1 cellular context compared by ENCODE assay signal in genomic region chr16:89505204-89506112, GRCh38.
TF ChIP-seq lines count a peak whose summit lies in the region.

No MANE protein-coding gene starts in this region.

TF ChIP-seq in HepG2, 621 proteins besides CTCF, POLR2A, EP300 and RAD21 (continued from another document and continues in another):
- peak; percentile 40; the same call in 1 of the 2 replicates for TF ChIP-seq SNAPC4 (CRISPR knock-in tag; IDR thresholded peaks at IDR 0.05)
- no peak for TF ChIP-seq ATAD3A (CRISPR knock-in tag; IDR thresholded peaks at IDR 0.05)
- TF ChIP-seq ZNF230 (CRISPR knock-in tag; IDR thresholded peaks at IDR 0.05): peak; percentile 78
- peak; percentile 96 for TF ChIP-seq SIN3A (IDR thresholded peaks at IDR 0.05; ENCODE audit: borderline replicate concordance, low read depth, low read length)
- TF ChIP-seq ZNF235 (CRISPR knock-in tag; IDR thresholded peaks at IDR 0.05; ENCODE audit: borderline replicate concordance): no peak
- peak; percentile 92; the same call in 1 of the 2 replicates for TF ChIP-seq ZNF761 (CRISPR knock-in tag; conservative IDR thresholded peaks at IDR 0.05)
- TF ChIP-seq NAIF1 (CRISPR knock-in tag; IDR thresholded peaks at IDR 0.05; ENCODE audit: borderline replicate concordance): no peak; the same call in 1 of the 2 replicates
- TF ChIP-seq EZH2 (conservative IDR thresholded peaks at IDR 0.05; ENCODE audit: low read depth, low read length): no peak
- TF ChIP-seq MED13 (CRISPR knock-in tag; IDR thresholded peaks at IDR 0.05): no peak
- TF ChIP-seq ARNTL (CRISPR knock-in tag; IDR thresholded peaks at IDR 0.05): peak; percentile 83
- peak; percentile 64; the same call in 1 of the 2 replicates for TF ChIP-seq SMAD3 (CRISPR knock-in tag; IDR thresholded peaks at IDR 0.05)
- TF ChIP-seq TERF1 (CRISPR knock-in tag; IDR thresholded peaks at IDR 0.05): no peak
- TF ChIP-seq ZNF281 (CRISPR knock-in tag; IDR thresholded peaks at IDR 0.05; ENCODE audit: borderline replicate concordance): no peak; the same call in 1 of the 2 replicates
- no peak for TF ChIP-seq ZBTB1 (CRISPR knock-in tag; IDR thresholded peaks at IDR 0.05; ENCODE audit: borderline replicate concordance)
- TF ChIP-seq SUZ12 (IDR thresholded peaks at IDR 0.05; ENCODE audit: low read depth, low read length): no peak; the same call in 1 of the 2 replicates
- TF ChIP-seq MAFF (IDR thresholded peaks at IDR 0.05; ENCODE audit: low read depth, low read length): peak; percentile 51; the same call in 1 of the 2 replicates
- TF ChIP-seq HES4 (CRISPR knock-in tag; IDR thresholded peaks at IDR 0.05; ENCODE audit: borderline replicate concordance): peak; percentile 73; the same call in 1 of the 2 replicates
- peak; percentile 92 for TF ChIP-seq DMAP1 (CRISPR knock-in tag; IDR thresholded peaks at IDR 0.05)
- TF ChIP-seq ZBTB7A (CRISPR knock-in tag; IDR thresholded peaks at IDR 0.05): peak; percentile 86
- no peak for TF ChIP-seq MXD1 (CRISPR knock-in tag; IDR thresholded peaks at IDR 0.05)
- peak; percentile 93 for TF ChIP-seq SMAD1 (CRISPR knock-in tag; IDR thresholded peaks at IDR 0.05; ENCODE audit: borderline replicate concordance, low read depth)
- peak; percentile 76; the same call in 1 of the 2 replicates for TF ChIP-seq HMG20A (CRISPR knock-in tag; IDR thresholded peaks at IDR 0.05; ENCODE audit: borderline replicate concordance)
- TF ChIP-seq STAG1 (CRISPR knock-in tag; IDR thresholded peaks at IDR 0.05): peak; percentile 17
- TF ChIP-seq MAFK (conservative IDR thresholded peaks at IDR 0.05 in 1 of 2, IDR thresholded peaks at IDR 0.05 in 1 of 2; ENCODE audit: low read length in 2 of 2): peak; percentile 10 to 25; a peak in 1 of 4 replicates
- no peak for TF ChIP-seq DDIT3 (CRISPR knock-in tag; IDR thresholded peaks at IDR 0.05)
- TF ChIP-seq ZNF317 (CRISPR knock-in tag; IDR thresholded peaks at IDR 0.05): peak; percentile 80
- no peak for TF ChIP-seq PBX3 (CRISPR knock-in tag; IDR thresholded peaks at IDR 0.05; ENCODE audit: borderline replicate concordance)
- no peak for TF ChIP-seq ZC3H4 (CRISPR knock-in tag; IDR thresholded peaks at IDR 0.05; ENCODE audit: borderline replicate concordance)
- no peak; the same call in 1 of the 2 replicates for TF ChIP-seq ZNF251 (CRISPR knock-in tag; IDR thresholded peaks at IDR 0.05)
- peak; percentile 84; the same call in 1 of the 2 replicates for TF ChIP-seq ZBTB4 (CRISPR knock-in tag; IDR thresholded peaks at IDR 0.05; ENCODE audit: borderline replicate concordance)
- TF ChIP-seq SNAPC5 (CRISPR knock-in tag; IDR thresholded peaks at IDR 0.05; ENCODE audit: borderline replicate concordance): 0 out of 2 replicates have a peak, but pooled peaks have one; percentile 12
- no peak for TF ChIP-seq ZNF597 (CRISPR knock-in tag; IDR thresholded peaks at IDR 0.05)
- TF ChIP-seq ZSCAN30 (CRISPR knock-in tag; IDR thresholded peaks at IDR 0.05): no peak
- no peak for TF ChIP-seq CHD4 (IDR thresholded peaks at IDR 0.05; ENCODE audit: borderline replicate concordance, low read length)
- no peak for TF ChIP-seq ZNF329 (CRISPR knock-in tag; IDR thresholded peaks at IDR 0.05; ENCODE audit: low read depth)
- 0 out of 2 replicates have a peak, but pooled peaks have one; percentile 24 for TF ChIP-seq IRX3 (CRISPR knock-in tag; IDR thresholded peaks at IDR 0.05; ENCODE audit: borderline replicate concordance, low read depth)
- peak; percentile 81 for TF ChIP-seq ZMYM2 (CRISPR knock-in tag; IDR thresholded peaks at IDR 0.05)
- no peak for TF ChIP-seq BCLAF1 (IDR thresholded peaks at IDR 0.05)
- TF ChIP-seq ZNF800 (CRISPR knock-in tag; IDR thresholded peaks at IDR 0.05): no peak
